ENCODE assay signal across 15 cellular contexts in the genomic region with DNA sequence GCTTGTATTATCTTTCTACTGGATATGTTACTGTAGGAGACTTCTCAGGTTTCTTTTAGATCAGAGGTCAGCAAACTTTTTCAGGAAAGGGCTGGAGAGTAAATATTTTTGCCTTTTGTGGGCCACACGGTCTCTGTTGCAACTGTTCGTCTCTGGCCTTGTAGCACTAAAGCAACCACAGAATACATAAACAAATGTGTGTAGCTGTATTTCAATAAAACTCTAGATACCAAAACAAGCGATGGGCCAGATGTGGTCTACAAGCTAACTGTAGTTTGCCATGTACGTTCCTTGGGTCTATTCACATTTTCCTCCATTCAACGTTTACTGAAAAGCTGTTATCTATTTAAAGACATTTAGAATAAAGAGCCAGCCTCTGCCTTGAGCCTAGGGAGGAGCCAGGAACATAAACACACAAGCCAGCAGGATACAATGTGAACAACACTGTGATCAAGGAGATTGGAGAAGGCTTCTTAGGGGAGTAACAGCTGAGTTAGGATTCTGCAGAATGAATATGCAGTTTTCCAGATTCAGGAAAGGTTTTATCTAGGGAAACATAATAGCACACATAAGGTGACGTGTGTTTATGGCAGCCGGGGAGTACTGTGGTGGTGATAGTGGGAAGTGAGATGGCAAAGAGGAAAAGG. TPM values are rescaled to one million over a fixed set of nuclear protein-coding genes. Genes with fewer than 3 reads are reported as not detected.
DNase-seq lines count a peak whose midpoint lies in the region; ATAC-seq and TF ChIP-seq lines count a peak whose summit lies in the region.
"Had no signal": no experiment of that assay in that cellular context is flagged by ENCODE, and none has a peak within 500 bp of the region (broad histone marks: within the 10 kb centered on the region; RNA-seq: fewer than 3 reads in every experiment).

No MANE protein-coding gene starts in this region.

- H2AFZ ChIP-seq in GM23338 (peak overlapping the region; percentile 86; the same call in 1 of the 2 replicates), smooth muscle cell (ENCODE audit: low read depth) (peak overlapping the region; percentile 46)

- TF ChIP-seq POLR2A in right lobe of liver (IDR thresholded peaks at IDR 0.05), result no peak

- TF ChIP-seq CTCF in GM23338 (conservative IDR thresholded peaks at IDR 0.05; ENCODE audit: low read depth in 2 of 2) (no peak), right lobe of liver (IDR thresholded peaks at IDR 0.05) (no peak), smooth muscle cell (IDR thresholded peaks at IDR 0.05; ENCODE audit: borderline replicate concordance, insufficient read depth, poor library complexity, severe bottlenecking) (no peak)

- no peak overlapping the region for H3K27ac Mint-ChIP-seq in GM23338
- H3K27ac Mint-ChIP-seq in naive thymus-derived CD8-positive, alpha-beta T cell, result no peak overlapping the region
- H3K27ac Mint-ChIP-seq in activated naive CD8-positive, alpha-beta T cell treated with anti-CD3 and anti-CD28 coated beads for 36 hours, result no peak overlapping the region
- H3K27ac Mint-ChIP-seq: activated CD4-positive, alpha-beta memory T cell treated with anti-CD3 and anti-CD28 coated beads, Interleukin-2, amount 10 ng/mL, durations not matched to agents 7 days and 5 days had no signal

- H3K4me1 Mint-ChIP-seq in GM23338, result peaks cover 9% of the 10 kb centered on the region; the same call in 2 of the 3 replicates
- no peaks in the 10 kb centered on the region for H3K4me1 Mint-ChIP-seq in naive thymus-derived CD8-positive, alpha-beta T cell
- no peaks in the 10 kb centered on the region for H3K4me1 Mint-ChIP-seq in activated naive CD8-positive, alpha-beta T cell treated with anti-CD3 and anti-CD28 coated beads for 36 hours
- H3K4me1 Mint-ChIP-seq: activated CD4-positive, alpha-beta memory T cell treated with anti-CD3 and anti-CD28 coated beads, Interleukin-2, amount 10 ng/mL, durations not matched to agents 7 days and 5 days had no signal

- no peaks in the 10 kb centered on the region for H3K27me3 Mint-ChIP-seq in GM23338 (ENCODE audit: insufficient read depth, low read depth, poor library complexity)
- H3K27me3 Mint-ChIP-seq in naive thymus-derived CD8-positive, alpha-beta T cell, result no peaks in the 10 kb centered on the region
- no peaks in the 10 kb centered on the region for H3K27me3 Mint-ChIP-seq in activated naive CD8-positive, alpha-beta T cell treated with anti-CD3 and anti-CD28 coated beads for 36 hours

- H3K36me3 Mint-ChIP-seq in GM23338 (ENCODE audit: low read depth), result no peaks in the 10 kb centered on the region
- peaks cover 0 to 5% (median 5%) of the 10 kb centered on the region in 3 donors for H3K36me3 Mint-ChIP-seq in naive thymus-derived CD8-positive, alpha-beta T cell
- peaks cover 2% of the 10 kb centered on the region for H3K36me3 Mint-ChIP-seq in activated naive CD8-positive, alpha-beta T cell treated with anti-CD3 and anti-CD28 coated beads for 36 hours

- WGBS in right lobe of liver (ENCODE audit: insufficient coverage, low coverage, low lambda C conversion rate, missing lambda C conversion rate), result 47% methylated on average over 7 of the region's 7 CpGs
- 48% methylated on average over 7 of the region's 7 CpGs for WGBS in smooth muscle cell (ENCODE audit: low lambda C conversion rate)

- H3K79me2 ChIP-seq in GM23338 (replicated peaks; ENCODE audit: insufficient read depth), result no peaks in the 10 kb centered on the region
- no peaks in the 10 kb centered on the region for H3K79me2 ChIP-seq in smooth muscle cell (ENCODE audit: low read depth)

- H3F3A ChIP-seq in GM23338 (replicated peaks; ENCODE audit: low read depth), result no peaks in the 10 kb centered on the region
- peaks cover 6% of the 10 kb centered on the region for H3F3A ChIP-seq in smooth muscle cell (ENCODE audit: low read depth)

- H3K9me3 Mint-ChIP-seq in GM23338, result no peaks in the 10 kb centered on the region
- H3K9me3 Mint-ChIP-seq in naive thymus-derived CD8-positive, alpha-beta T cell, result peaks cover 0 to 2% (median 0%) of the 10 kb centered on the region in 9 donors
- peaks cover 1% of the 10 kb centered on the region for H3K9me3 Mint-ChIP-seq in activated naive CD8-positive, alpha-beta T cell treated with anti-CD3 and anti-CD28 coated beads for 36 hours
- H3K9me3 Mint-ChIP-seq: activated CD4-positive, alpha-beta memory T cell treated with anti-CD3 and anti-CD28 coated beads, Interleukin-2, amount 10 ng/mL, durations not matched to agents 7 days and 5 days had no signal

- H3K4me2 ChIP-seq in GM23338 (no peak overlapping the region), smooth muscle cell (peak overlapping the region; percentile 49)
- H3K4me2 ChIP-seq: BLaER1 had no signal

- no peak overlapping the region for H3K4me3 Mint-ChIP-seq in GM23338
- H3K4me3 Mint-ChIP-seq in naive thymus-derived CD8-positive, alpha-beta T cell, result no peak overlapping the region
- no peak overlapping the region for H3K4me3 Mint-ChIP-seq in activated naive CD8-positive, alpha-beta T cell treated with anti-CD3 and anti-CD28 coated beads for 36 hours
- H3K4me3 Mint-ChIP-seq: activated CD4-positive, alpha-beta memory T cell treated with anti-CD3 and anti-CD28 coated beads, Interleukin-2, amount 10 ng/mL, durations not matched to agents 7 days and 5 days had no signal

- intact Hi-C loops in right lobe of liver (cut with DNase I), result no loop called here

- H3K27me3 ChIP-seq in GM23338 (ENCODE audit: insufficient read depth) (no peaks in the 10 kb centered on the region), adipocyte (replicated peaks; ENCODE audit: control insufficient read depth, insufficient read depth, low read length) (no peaks in the 10 kb centered on the region), right lobe of liver (no peaks in the 10 kb centered on the region), smooth muscle cell (ENCODE audit: low read depth) (no peaks in the 10 kb centered on the region)
- H3K27me3 ChIP-seq: adrenal gland, BLaER1, heart left ventricle had no signal

- H3K9me2 ChIP-seq in GM23338 (ENCODE audit: insufficient read depth), result no peaks in the 10 kb centered on the region

- no peaks in the 10 kb centered on the region for H3K36me3 ChIP-seq in GM23338 (ENCODE audit: insufficient read depth)
- H3K36me3 ChIP-seq in adipocyte (ENCODE audit: control insufficient read depth, insufficient read depth, low read length, severe bottlenecking), result no peaks in the 10 kb centered on the region
- H3K36me3 ChIP-seq in right lobe of liver, result no peaks in the 10 kb centered on the region
- no peaks in the 10 kb centered on the region for H3K36me3 ChIP-seq in smooth muscle cell (ENCODE audit: low read depth)
- H3K36me3 ChIP-seq: adrenal gland, BLaER1, heart left ventricle had no signal

- no peak for DNase-seq in GM23338 (ENCODE audit: low spot score)
- peak; percentile 56 for DNase-seq in adipocyte (ENCODE audit: low read depth)
- no peak for DNase-seq in right lobe of liver
- DNase-seq in smooth muscle cell (lab: John Stamatoyannopoulos, UW; ENCODE audit: unreplicated experiment), result no peak
- no peak for DNase-seq in naive thymus-derived CD8-positive, alpha-beta T cell
- no peak for DNase-seq in activated naive CD8-positive, alpha-beta T cell treated with anti-CD3 and anti-CD28 coated beads for 36 hours
- no peak for DNase-seq in EL
- DNase-seq in NCI-H2171 (lab: John Stamatoyannopoulos, UW), result no peak
- DNase-seq: activated CD4-positive, alpha-beta memory T cell treated with anti-CD3 and anti-CD28 coated beads, Interleukin-2, amount 10 ng/mL, durations not matched to agents 7 days and 5 days; adrenal gland; H7; heart left ventricle; NCI-H1436 treated with DMSO at 0.1 percent for 48 hours had no signal

- H3K4me1 ChIP-seq in GM23338 (ENCODE audit: insufficient read depth), result no peaks in the 10 kb centered on the region
- peaks cover 30% of the 10 kb centered on the region for H3K4me1 ChIP-seq in adipocyte (ENCODE audit: control insufficient read depth, insufficient read depth, low read length)
- peaks cover 0 to 24% (median 8%) of the 10 kb centered on the region in 4 donors for H3K4me1 ChIP-seq in right lobe of liver
- peaks cover 11% of the 10 kb centered on the region for H3K4me1 ChIP-seq in smooth muscle cell (ENCODE audit: low read depth)
- H3K4me1 ChIP-seq: adrenal gland, BLaER1 had no signal

- POLR2A ChIA-PET in naive thymus-derived CD8-positive, alpha-beta T cell (lab: Charles Lee), result no interaction called here

- no peaks in the 10 kb centered on the region for H4K20me1 ChIP-seq in GM23338 (replicated peaks; ENCODE audit: insufficient read depth)
- no peaks in the 10 kb centered on the region for H4K20me1 ChIP-seq in smooth muscle cell (ENCODE audit: low read depth)
- H4K20me1 ChIP-seq: BLaER1 had no signal

- ATAC-seq in GM23338 (peak; percentile 43), right lobe of liver (peak; percentile 81 to 90 (median 87))
- ATAC-seq in naive thymus-derived CD8-positive, alpha-beta T cell, result no peak
- ATAC-seq: heart left ventricle, SK-N-SH treated with all-trans-retinoic acid at 6 μM for 48 hours had no signal

- H3K27ac ChIP-seq in GM23338 (ENCODE audit: low read depth) (no peak overlapping the region), right lobe of liver (peak overlapping the region in 2 of 3 donors; percentile 61 to 73), smooth muscle cell (ENCODE audit: low read depth) (peak overlapping the region; percentile 46)
- H3K27ac ChIP-seq: adrenal gland, BLaER1, heart left ventricle had no signal

- H3K9me3 ChIP-seq in adipocyte (ENCODE audit: control insufficient read depth, low read length) (no peaks in the 10 kb centered on the region), right lobe of liver (no peaks in the 10 kb centered on the region), smooth muscle cell (replicated peaks; ENCODE audit: low read depth) (no peaks in the 10 kb centered on the region)
- H3K9me3 ChIP-seq: adrenal gland had no signal

- no peak overlapping the region for H3K9ac ChIP-seq in adipocyte (ENCODE audit: low read length)
- no peak overlapping the region for H3K9ac ChIP-seq in smooth muscle cell (ENCODE audit: low read depth)
- H3K9ac ChIP-seq: BLaER1 had no signal

- H3K4me3 ChIP-seq in GM23338 (no peak overlapping the region), adipocyte (ENCODE audit: low read length) (no peak overlapping the region), right lobe of liver (no peak overlapping the region), smooth muscle cell (no peak overlapping the region)
- H3K4me3 ChIP-seq: adrenal gland, BLaER1, heart left ventricle had no signal

RNA-seq across cellular contexts. Expression of gene HOMER1, which starts 33.0 kb away (rescaled TPM):
- total RNA-seq in GM23338 (2014; rRNA removed; shearing (Covaris generic)), result 45.1 and 46.3 TPM in 2 replicates
- polyA plus RNA-seq in GM23338 (2016; fragmentation: Nextera tagmentation; extraction: Ambion mirVana) (77.9 and 80.3 TPM in 2 replicates), smooth muscle cell (4.4 and 7.2 TPM in 2 replicates)
- total RNA-seq in right lobe of liver (1 to 10 TPM in 4 of 6 experiments, under 1 TPM in 2; 0.26 to 1.7 (median 1.2) TPM), smooth muscle cell (12.7 and 14.9 TPM in 2 replicates)
- total RNA-seq in naive thymus-derived CD8-positive, alpha-beta T cell, result 1 to 10 TPM; 3.4 to 5.4 TPM
- 1 to 10 TPM in 2 of 3 donors, under 1 TPM in 1; 0.70 to 3.3 (median 2.5) TPM for polyA plus RNA-seq in naive thymus-derived CD8-positive, alpha-beta T cell
- 10 to 100 TPM; 12.8 to 13.0 TPM for total RNA-seq in activated naive CD8-positive, alpha-beta T cell treated with anti-CD3 and anti-CD28 coated beads for 36 hours

Comparison
In these comparisons a context has a peak if more than half of its experiments do, and no peak if none do; other contexts are left out.
1. ATAC-seq: peak in GM23338 (single experiment) and right lobe of liver (4 of 4); none in naive thymus-derived CD8-positive, alpha-beta T cell (0 of 2).